In the genomic region with DNA sequence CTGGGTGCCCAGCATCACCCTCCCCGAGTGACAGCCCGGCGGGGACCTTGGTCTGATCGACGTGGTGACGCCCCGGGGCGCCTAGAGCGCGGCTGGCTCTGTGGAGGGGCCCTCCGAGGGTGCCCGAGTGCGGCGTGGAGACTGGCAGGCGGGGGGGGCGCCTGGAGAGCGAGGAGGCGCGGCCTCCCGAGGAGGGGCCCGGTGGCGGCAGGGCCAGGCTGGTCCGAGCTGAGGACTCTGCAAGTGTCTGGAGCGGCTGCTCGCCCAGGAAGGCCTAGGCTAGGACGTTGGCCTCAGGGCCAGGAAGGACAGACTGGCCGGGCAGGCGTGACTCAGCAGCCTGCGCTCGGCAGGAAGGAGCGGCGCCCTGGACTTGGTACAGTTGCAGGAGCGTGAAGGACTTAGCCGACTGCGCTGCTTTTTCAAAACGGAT, we compare ENCODE assay signal across 8 cellular contexts. TPM values are rescaled to one million over a fixed set of nuclear protein-coding genes. Genes with fewer than 3 reads are reported as not detected.
DNase-seq lines count a peak whose midpoint lies in the region; ATAC-seq lines count a peak whose summit lies in the region.

No MANE protein-coding gene starts in this region.

- H3K27ac ChIP-seq in thymus (ENCODE audit: low read depth) = peak overlapping the region; percentile 44

- peak; percentile 6 to 27 for ATAC-seq in activated naive CD4-positive, alpha-beta T cell treated with anti-CD3 and anti-CD28 coated beads, Interleukin-2, amount 50 U/mL, for 72 hours
- ATAC-seq in naive thymus-derived CD8-positive, alpha-beta T cell = peak; percentile 18 to 33
- ATAC-seq in HG03378 (IDR thresholded peaks at IDR 0.05; ENCODE audit: unreplicated experiment) = no peak

- H3K9me3 Mint-ChIP-seq in activated naive CD4-positive, alpha-beta T cell treated with anti-CD3 and anti-CD28 coated beads, Interleukin-2, amount 50 U/mL, for 72 hours = no peaks in the 10 kb centered on the region
- no peaks in the 10 kb centered on the region for H3K9me3 Mint-ChIP-seq in naive thymus-derived CD8-positive, alpha-beta T cell

- peak overlapping the region; percentile 74 to 90 (median 86) for H3K4me3 Mint-ChIP-seq in naive thymus-derived CD8-positive, alpha-beta T cell

- 1% methylated on average over 36 of the region's 36 CpGs for WGBS in thymus

- H3K4me1 Mint-ChIP-seq in naive thymus-derived CD8-positive, alpha-beta T cell = peaks cover 11 to 40% (median 28%) of the 10 kb centered on the region in 4 donors

- DNase-seq in NCI-H2227 (lab: John Stamatoyannopoulos, UW; ENCODE audit: unreplicated experiment) (peak; percentile 23), NCI-H2227 treated with DMSO at 0.1 percent for 48 hours (lab: John Stamatoyannopoulos, UW) (no peak), OCI-M1 (lab: John Stamatoyannopoulos, UW) (peak; percentile 88), foreskin melanocyte (peak; percentile 57)
- peak; percentile 39 to 70 for DNase-seq in activated naive CD4-positive, alpha-beta T cell treated with anti-CD3 and anti-CD28 coated beads, Interleukin-2, amount 50 U/mL, for 72 hours (ENCODE audit: low spot score in 2 of 2)
- peak in 8 of 10 donors; percentile 9 to 35 (median 24) for DNase-seq in naive thymus-derived CD8-positive, alpha-beta T cell

- no peaks in the 10 kb centered on the region for H3K36me3 ChIP-seq in thymus (ENCODE audit: control insufficient read depth, insufficient read depth)

- POLR2A ChIA-PET in naive thymus-derived CD8-positive, alpha-beta T cell (lab: Charles Lee) = no interaction called here

- peak overlapping the region in 1 of 2 donors; percentile 93 for H3K27ac Mint-ChIP-seq in activated naive CD4-positive, alpha-beta T cell treated with anti-CD3 and anti-CD28 coated beads, Interleukin-2, amount 50 U/mL, for 72 hours
- peak overlapping the region in 1 of 10 donors; percentile 28 for H3K27ac Mint-ChIP-seq in naive thymus-derived CD8-positive, alpha-beta T cell

- peaks cover 30% of the 10 kb centered on the region for H3K4me1 ChIP-seq in thymus (ENCODE audit: control insufficient read depth, insufficient read depth, low read length)

- H3K4me3 ChIP-seq in thymus (ENCODE audit: low read length) = peak overlapping the region; percentile 53

- H3K27me3 ChIP-seq in thymus (ENCODE audit: control insufficient read depth, insufficient read depth) = peaks cover 35% of the 10 kb centered on the region

- H3K36me3 Mint-ChIP-seq in activated naive CD4-positive, alpha-beta T cell treated with anti-CD3 and anti-CD28 coated beads, Interleukin-2, amount 50 U/mL, for 72 hours = no peaks in the 10 kb centered on the region
- H3K36me3 Mint-ChIP-seq in naive thymus-derived CD8-positive, alpha-beta T cell = no peaks in the 10 kb centered on the region

- H3K27me3 Mint-ChIP-seq in naive thymus-derived CD8-positive, alpha-beta T cell = peaks cover 0 to 8% (median 1%) of the 10 kb centered on the region in 5 donors

- H3K9me3 ChIP-seq in thymus (ENCODE audit: control insufficient read depth) = no peaks in the 10 kb centered on the region

RNA-seq across cellular contexts. Expression of a gene that starts 1.3 kb away (rescaled TPM):
- 1 to 10 TPM; 3.8 to 5.3 TPM for total RNA-seq in activated naive CD4-positive, alpha-beta T cell treated with anti-CD3 and anti-CD28 coated beads, Interleukin-2, amount 50 U/mL, for 72 hours
- total RNA-seq in naive thymus-derived CD8-positive, alpha-beta T cell = 1 to 10 TPM; 1.5 to 3.7 TPM
- under 1 TPM in 2 of 3 donors, not detected in 1; 0.21 to 0.25 TPM for polyA plus RNA-seq in naive thymus-derived CD8-positive, alpha-beta T cell
- polyA plus RNA-seq in thymus = 21.0 TPM
